Comparison of ENCODE assay signal across 22 cellular contexts in genomic region chrX:153960786-153961185, GRCh38.
"Had no signal": no experiment of that assay in that cellular context is flagged by ENCODE, and none has a peak within 500 bp of the region (broad histone marks: within the 10 kb centered on the region; RNA-seq: fewer than 3 reads in every experiment).

No MANE protein-coding gene starts in this region.

- H3K9me3 ChIP-seq: MG63, SJSA1 had no signal

- H3K27me3 ChIP-seq: MG63, SJSA1 had no signal

- DNase-seq: Karpas-422, KG1, MG63, NCI-H1092, NCI-H1105 treated with DMSO at 0.1 percent for 48 hours, NCI-H1417 treated with DMSO at 0.1 percent for 48 hours, NCI-H146, NCI-H1694 treated with DMSO at 0.1 percent for 48 hours, NCI-H1930, NCI-H2081, NCI-H2107, NCI-H2227 treated with DMSO at 0.1 percent for 48 hours, NCI-H510A, NCI-H524 treated with DMSO at 0.1 percent for 48 hours, NCI-H69, NCI-H774, Right ventricle myocardium superior, RPMI8226, SIG-M5 had no signal

- FAIRE-seq: RCC 7860 had no signal

- H3K4me3 ChIP-seq: MG63, SJSA1, SK-N-MC had no signal

- H3K4me1 ChIP-seq: SJSA1 had no signal

- H3K27ac ChIP-seq: SJSA1, SK-N-MC had no signal
